ENCODE assay signal across 26 cellular contexts in genomic region chr10:111560042-111560441, GRCh38.
"Had no signal": no experiment of that assay in that cellular context is flagged by ENCODE, and none has a peak within 500 bp of the region (broad histone marks: within the 10 kb centered on the region; RNA-seq: fewer than 3 reads in every experiment).

No MANE protein-coding gene starts in this region.

- H3K27ac ChIP-seq: cardiac muscle cell had no signal

- H3K4me1 Mint-ChIP-seq: activated CD8-positive, alpha-beta memory T cell treated with anti-CD3 and anti-CD28 coated beads, Interleukin-2, amount 10 ng/mL, durations not matched to agents 7 days and 5 days; activated naive CD8-positive, alpha-beta T cell treated with anti-CD3 and anti-CD28 coated beads, Interleukin-2, amount 50 U/mL, for 24 hours; brain; T-helper 17 cell had no signal

- H3K4me3 Mint-ChIP-seq: activated CD8-positive, alpha-beta memory T cell treated with anti-CD3 and anti-CD28 coated beads, Interleukin-2, amount 10 ng/mL, durations not matched to agents 7 days and 5 days; activated naive CD8-positive, alpha-beta T cell treated with anti-CD3 and anti-CD28 coated beads, Interleukin-2, amount 50 U/mL, for 24 hours; activated T-cell treated with anti-CD3 and anti-CD28 coated beads, Interleukin-2, amount 50 U/mL, for 24 hours; activated T-helper 1 cell treated with anti-CD3 and anti-CD28 coated beads, Interleukin-12 subunit alpha, Interleukin-12 subunit beta, Interleukin-2, Interleukin-4 antibody, amounts not matched to agents 30 ng/mL and 10 ng/mL and 1 ng/mL, durations not matched to agents 14 hours and 24 hours and 36 hours; brain; T-helper 17 cell; WTC11 had no signal

- H3K4me3 ChIP-seq: cardiac muscle cell had no signal

- H3K36me3 ChIP-seq: cardiac muscle cell had no signal

- DNase-seq: activated CD4-positive, alpha-beta T cell treated with anti-CD3 and anti-CD28 coated beads for 48 hours; activated CD4-positive, alpha-beta T cell treated with anti-CD3 and anti-CD28 coated beads, Interleukin-2, amount 50 U/mL, for 48 hours; activated CD4-positive, CD25-positive, alpha-beta regulatory T cell treated with anti-CD3 and anti-CD28 coated beads, Interleukin-2, amount 50 U/mL, for 72 hours; activated CD8-positive, alpha-beta memory T cell treated with anti-CD3 and anti-CD28 coated beads, Interleukin-2, amount 10 ng/mL, durations not matched to agents 7 days and 5 days; activated effector memory CD4-positive, alpha-beta T cell treated with Interleukin-2 at 50 U/mL for 16 hours; activated naive CD4-positive, alpha-beta T cell treated with Interleukin-2 at 50 U/mL for 16 hours; activated naive CD8-positive, alpha-beta T cell treated with anti-CD3 and anti-CD28 coated beads, Interleukin-2, amount 50 U/mL, for 24 hours; activated T-cell treated with anti-CD3 and anti-CD28 coated beads, Interleukin-2, amount 50 U/mL, for 24 hours; amniotic stem cell; NCI-H1092; NCI-H1417; NCI-H1930; NCI-H2171; NCI-H2227 treated with DMSO at 0.1 percent for 48 hours; NCI-H446 treated with DMSO at 0.1 percent for 48 hours; NCI-H524 treated with DMSO at 0.1 percent for 48 hours; NCI-H82; SIG-M5; T-helper 17 cell; T-helper 9 cell had no signal

- H3K9me3 Mint-ChIP-seq: activated naive CD4-positive, alpha-beta T cell treated with anti-CD3 and anti-CD28 coated beads, Interleukin-2, amount 50 U/mL, for 72 hours; activated naive CD8-positive, alpha-beta T cell treated with anti-CD3 and anti-CD28 coated beads, Interleukin-2, amount 50 U/mL, for 24 hours; activated T-cell treated with anti-CD3 and anti-CD28 coated beads, Interleukin-2, amount 50 U/mL, for 24 hours; activated T-helper 1 cell treated with anti-CD3 and anti-CD28 coated beads, Interleukin-12 subunit alpha, Interleukin-12 subunit beta, Interleukin-2, Interleukin-4 antibody, amounts not matched to agents 30 ng/mL and 10 ng/mL and 1 ng/mL, durations not matched to agents 14 hours and 24 hours and 36 hours; brain had no signal

- H3K27me3 ChIP-seq: cardiac muscle cell had no signal

- ATAC-seq: activated CD8-positive, alpha-beta memory T cell treated with anti-CD3 and anti-CD28 coated beads, Interleukin-2, amount 10 ng/mL, durations not matched to agents 7 days and 5 days; activated naive CD4-positive, alpha-beta T cell treated with anti-CD3 and anti-CD28 coated beads, Interleukin-2, amount 50 U/mL, for 72 hours; activated naive CD8-positive, alpha-beta T cell treated with anti-CD3 and anti-CD28 coated beads, Interleukin-2, amount 50 U/mL, for 24 hours; T-helper 17 cell; WTC11 had no signal

- H3K36me3 Mint-ChIP-seq: activated CD8-positive, alpha-beta memory T cell treated with anti-CD3 and anti-CD28 coated beads, Interleukin-2, amount 10 ng/mL, durations not matched to agents 7 days and 5 days; activated naive CD4-positive, alpha-beta T cell treated with anti-CD3 and anti-CD28 coated beads, Interleukin-2, amount 50 U/mL, for 72 hours; brain; WTC11 had no signal

- H3K27ac Mint-ChIP-seq: activated CD8-positive, alpha-beta memory T cell treated with anti-CD3 and anti-CD28 coated beads, Interleukin-2, amount 10 ng/mL, durations not matched to agents 7 days and 5 days; activated naive CD4-positive, alpha-beta T cell treated with anti-CD3 and anti-CD28 coated beads, Interleukin-2, amount 50 U/mL, for 72 hours; activated naive CD8-positive, alpha-beta T cell treated with anti-CD3 and anti-CD28 coated beads, Interleukin-2, amount 50 U/mL, for 24 hours; activated T-cell treated with anti-CD3 and anti-CD28 coated beads, Interleukin-2, amount 50 U/mL, for 24 hours; activated T-helper 1 cell treated with anti-CD3 and anti-CD28 coated beads, Interleukin-12 subunit alpha, Interleukin-12 subunit beta, Interleukin-2, Interleukin-4 antibody, amounts not matched to agents 30 ng/mL and 10 ng/mL and 1 ng/mL, durations not matched to agents 14 hours and 24 hours and 36 hours; T-helper 17 cell; WTC11 had no signal

- FAIRE-seq: astrocyte had no signal
